Comparison of ENCODE assay signal across 9 cellular contexts in the genomic region with DNA sequence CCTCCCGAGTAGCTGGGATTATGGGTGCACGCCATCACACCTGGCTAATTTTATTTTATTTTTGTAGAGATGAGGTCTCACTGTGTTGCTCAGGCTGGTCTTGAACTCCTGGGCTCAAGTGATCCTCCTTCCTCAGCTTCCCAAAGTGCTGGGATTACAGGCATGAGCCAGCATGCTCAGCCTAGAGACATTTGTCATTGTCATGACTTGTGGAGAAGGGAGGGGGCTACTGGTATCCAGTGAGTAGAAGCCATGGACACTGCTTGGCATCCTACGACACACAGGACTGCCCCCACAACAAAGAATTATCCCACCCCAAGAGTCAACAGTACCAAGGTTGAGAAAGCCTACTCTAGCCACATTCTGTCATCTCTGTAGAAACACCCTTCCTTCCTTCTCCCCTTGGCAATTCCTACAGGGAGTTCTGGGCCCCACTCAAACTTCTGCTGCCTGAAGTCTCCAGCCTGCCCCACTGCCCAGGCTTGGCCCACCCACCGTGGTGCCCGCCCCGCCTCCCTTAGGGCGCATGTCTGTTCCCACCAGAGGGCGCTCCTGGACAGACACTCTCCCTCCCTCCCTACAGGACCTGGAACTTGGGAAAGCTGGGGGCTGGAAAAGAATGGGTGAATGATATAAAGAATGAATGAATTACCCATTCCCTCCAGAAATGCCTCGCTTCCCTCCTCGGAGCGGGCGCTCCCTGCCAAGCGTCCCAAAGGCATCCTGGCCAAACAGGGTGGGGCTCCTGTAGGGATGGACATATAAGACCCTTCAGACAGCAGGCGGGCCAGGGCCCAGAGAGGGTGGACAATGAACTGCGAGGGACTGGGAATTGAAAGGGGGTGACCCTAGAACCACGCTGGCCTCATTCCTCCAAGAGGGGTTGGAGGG. TPM values are rescaled to one million over a fixed set of nuclear protein-coding genes. Genes with fewer than 3 reads are reported as not detected.
A peak's percentile ranks its signal among the peaks of the same experiment; 100 is the strongest.
DNase-seq lines count a peak whose midpoint lies in the region; ATAC-seq and TF ChIP-seq lines count a peak whose summit lies in the region.
"Had no signal": no experiment of that assay in that cellular context is flagged by ENCODE, and none has a peak within 500 bp of the region (broad histone marks: within the 10 kb centered on the region; RNA-seq: fewer than 3 reads in every experiment).

No MANE protein-coding gene starts in this region.

- peak overlapping the region; percentile 98 to 100 (median 99) for H3K27ac Mint-ChIP-seq in nephron

- H3K36me3 ChIP-seq in IMR-90 (ENCODE audit: control insufficient read depth, insufficient read depth, low read length) (no peaks in the 10 kb centered on the region), stomach smooth muscle (ENCODE audit: control insufficient read depth in 2 of 2, insufficient read depth in 2 of 2, low read length in 2 of 2) (no peaks in the 10 kb centered on the region)

- peak overlapping the region; percentile 50; the same call in 1 of the 3 replicates for H2BK15ac ChIP-seq in IMR-90 (ENCODE audit: low read depth, low read length)

- H3K27me3 ChIP-seq in IMR-90 (ENCODE audit: control insufficient read depth, insufficient read depth, low read length), result no peaks in the 10 kb centered on the region
- no peaks in the 10 kb centered on the region for H3K27me3 ChIP-seq in stomach smooth muscle (ENCODE audit: control insufficient read depth in 1 of 2, insufficient read depth in 2 of 2, low read length in 2 of 2)

- H3K79me1 ChIP-seq in IMR-90 (ENCODE audit: low read depth in 1 of 2, low read length in 2 of 2), result peaks cover 0 to 20% of the 10 kb centered on the region in 2 experiments; a peak in 2 of 4 replicates

- TF ChIP-seq CTCF in IMR-90 (conservative IDR thresholded peaks at IDR 0.05; ENCODE audit: low read depth, low read length) (peak; percentile 92), nephron (IDR thresholded peaks at IDR 0.05; ENCODE audit: unreplicated experiment in 3 of 3) (peak; percentile 62 to 77 (median 67))

- H3K27ac ChIP-seq in IMR-90 (ENCODE audit: insufficient read depth, low read length), result no peak overlapping the region
- peak overlapping the region; percentile 24 for H3K27ac ChIP-seq in stomach smooth muscle (ENCODE audit: low read length)

- peak overlapping the region; percentile 30 for H3K4ac ChIP-seq in IMR-90 (ENCODE audit: low read depth, low read length)

- ATAC-seq in IMR-90 (ENCODE audit: low read depth) (peak; percentile 38), GM18861 (IDR thresholded peaks at IDR 0.05; ENCODE audit: unreplicated experiment) (no peak)

- no peaks in the 10 kb centered on the region for H3K27me3 Mint-ChIP-seq in nephron (ENCODE audit: low read depth)

- peaks cover 3% of the 10 kb centered on the region; the same call in 1 of the 2 replicates for H3K9me1 ChIP-seq in IMR-90 (ENCODE audit: insufficient read depth, low read length)

- in situ Hi-C loops in IMR-90 (cut with MboI; ENCODE audit: low sequenced_read_pairs), result no loop called here

- intact Hi-C loops in IMR-90 (cut with micrococcal nuclease), result loop anchor here (1.0 to 10.0 kb wide), 4 partner anchors 15 to 265 kb away; a partner anchor contains a TSS

- no peak overlapping the region for H2BK5ac ChIP-seq in IMR-90 (ENCODE audit: low read depth, low read length, poor library complexity, severe bottlenecking)

- no CpG with 5 or more reads among the region's 16 CpGs for WGBS in IMR-90 (ENCODE audit: extremely low coverage in 2 of 2, insufficient read length in 1 of 2), 2 experiments

- H3K4me3 ChIP-seq in IMR-90 (ENCODE audit: insufficient read depth, low read depth, low read length) (no peak overlapping the region), stomach smooth muscle (ENCODE audit: low read length in 2 of 2) (no peak overlapping the region)

- DNase-seq in COLO829 (ENCODE audit: low spot score) (peak; percentile 63), IMR-90 (peak; percentile 75), activated T-helper 1 cell treated with Interleukin-2 at 50 U/mL for 16 hours (ENCODE audit: low read depth) (peak; percentile 60), fibroblast of peridontal ligament (ENCODE audit: extremely low read depth) (peak; percentile 78)

- H3K9ac ChIP-seq in IMR-90 (ENCODE audit: low read depth, low read length) (no peak overlapping the region), stomach smooth muscle (ENCODE audit: low read length in 2 of 2) (no peak overlapping the region)

- no TSS peak for BruUV-seq in IMR-90 (replicated peaks; lab: Mats Ljungman, UMichigan)

- H3K4me3 Mint-ChIP-seq in nephron, result peak overlapping the region; percentile 89 to 97 (median 93)

- H4K5ac ChIP-seq in IMR-90 (ENCODE audit: low read depth, low read length), result no peak overlapping the region

- H2AK5ac ChIP-seq in IMR-90 (ENCODE audit: low read depth, low read length), result peak overlapping the region; percentile 70

- no peaks in the 10 kb centered on the region for H4K20me1 ChIP-seq in IMR-90 (ENCODE audit: insufficient read depth, low read length)

- H3K56ac ChIP-seq in IMR-90 (ENCODE audit: extremely low read depth, insufficient read depth, low read length), result no peak overlapping the region

- H2BK120ac ChIP-seq in IMR-90 (ENCODE audit: low read depth, low read length), result peak overlapping the region; percentile 10; the same call in 1 of the 2 replicates

- no peak overlapping the region for H3K18ac ChIP-seq in IMR-90 (ENCODE audit: low read depth, low read length)

- no peak overlapping the region for H3K14ac ChIP-seq in IMR-90 (replicated peaks; ENCODE audit: low read depth, low read length)

- TF ChIP-seq POLR2A in IMR-90 (IDR thresholded peaks at IDR 0.05; ENCODE audit: low read depth, low read length), result no peak

- no peaks in the 10 kb centered on the region for H3K9me3 Mint-ChIP-seq in nephron

- no peaks in the 10 kb centered on the region for H3K36me3 Mint-ChIP-seq in nephron (ENCODE audit: low read depth)

- peaks cover 47% of the 10 kb centered on the region for H3K4me1 Mint-ChIP-seq in nephron

- H2BK20ac ChIP-seq in IMR-90 (ENCODE audit: low read depth, low read length), result peak overlapping the region; percentile 34; the same call in 1 of the 2 replicates

- H3K9me3 ChIP-seq in IMR-90 (ENCODE audit: control insufficient read depth, insufficient read depth, low read length), result no peaks in the 10 kb centered on the region
- no peaks in the 10 kb centered on the region for H3K9me3 ChIP-seq in stomach smooth muscle (ENCODE audit: control insufficient read depth in 2 of 2, low read length in 2 of 2)

- no peak overlapping the region for H3K23ac ChIP-seq in IMR-90 (ENCODE audit: low read depth, low read length)

- POLR2A ChIA-PET in IMR-90 (lab: Charles Lee; ENCODE audit: unreplicated experiment), result no interaction called here

- peaks cover 15% of the 10 kb centered on the region for H3K4me1 ChIP-seq in IMR-90 (ENCODE audit: control insufficient read depth, insufficient read depth, low read length)
- peaks cover 26% of the 10 kb centered on the region for H3K4me1 ChIP-seq in stomach smooth muscle (ENCODE audit: control insufficient read depth, insufficient read depth, low read length)

- TF ChIP-seq RAD21 in IMR-90 (IDR thresholded peaks at IDR 0.05; ENCODE audit: low read length), result peak; percentile 86

- H4K8ac ChIP-seq in IMR-90 (ENCODE audit: low read depth in 2 of 2, low read length in 2 of 2), result peak overlapping the region in 1 of 2 experiments; percentile 59; a peak in 1 of 4 replicates

- 0 out of 2 replicates have a peak overlapping the region, but pooled peaks have one; percentile 4 for H4K91ac ChIP-seq in IMR-90 (ENCODE audit: insufficient read depth, low read depth, low read length)

- dilution Hi-C loops in IMR-90 (cut with HindIII; ENCODE audit: low sequenced_read_pairs, unreplicated experiment), result no loop called here

- CTCF ChIA-PET in IMR-90 (lab: Yijun Ruan, JAX), result interaction anchor here (0.5 to 1.5 kb wide), 5 partner anchors 13 to 264 kb away, joined by 3 to 14 read pairs (median 3); a partner anchor contains a TSS

- peak overlapping the region; percentile 77 for H2AFZ ChIP-seq in IMR-90 (replicated peaks; ENCODE audit: low read length, poor library complexity)

- H2AK9ac ChIP-seq in IMR-90 (replicated peaks; ENCODE audit: low read depth, low read length, poor library complexity), result peak overlapping the region; percentile 77

- H3K4me2 ChIP-seq in IMR-90 (ENCODE audit: low read depth, low read length), result no peak overlapping the region

TF ChIP-seq in PFSK-1, 5 proteins besides CTCF, POLR2A, EP300 and RAD21 (continues in another document):
- TF ChIP-seq TAF1 (IDR thresholded peaks at IDR 0.05; ENCODE audit: borderline replicate concordance, insufficient read depth, low read length) (no peak), POLR2AphosphoS5 (IDR thresholded peaks at IDR 0.05; ENCODE audit: low read depth, low read length) (no peak), FOXP2 (optimal IDR thresholded peaks at IDR 0.05; ENCODE audit: borderline replicate concordance, extremely low read depth, extremely low read length, insufficient read depth) (peak; percentile 13), SIN3A (IDR thresholded peaks at IDR 0.05; ENCODE audit: borderline replicate concordance, insufficient read depth, low read length) (no peak)

RNA-seq across cellular contexts. Expression of a gene that starts 5.5 kb away (rescaled TPM):
- 128 and 147 TPM in 2 replicates for total RNA-seq in IMR-90 (2012; rRNA removed)
- polyA plus RNA-seq in IMR-90 (2012; rRNA removed), result 632 and 675 TPM in 2 replicates
- 223 and 627 TPM in 2 replicates for polyA plus RNA-seq in IMR-90 (2012; cell fraction: cytosol; rRNA removed)
- 136 and 285 TPM in 2 replicates for polyA plus RNA-seq in IMR-90 (2012; cell fraction: nucleus; rRNA removed; ENCODE audit: low replicate concordance)
- 142 TPM for polyA plus RNA-seq in PFSK-1 (2012; ENCODE audit: insufficient read length, low read depth)

RNA-seq across cellular contexts. Expression of a gene that starts 43.8 kb away (rescaled TPM):
- 1.1 and 1.3 TPM in 2 replicates for total RNA-seq in IMR-90 (2012; rRNA removed)
- polyA plus RNA-seq in IMR-90 (2012; rRNA removed), result 7.6 and 8.6 TPM in 2 replicates
- polyA plus RNA-seq in IMR-90 (2012; cell fraction: cytosol; rRNA removed), result 4.5 and 6.5 TPM in 2 replicates
- 39.2 and 52.3 TPM in 2 replicates for polyA plus RNA-seq in IMR-90 (2012; cell fraction: nucleus; rRNA removed; ENCODE audit: low replicate concordance)
- polyA plus RNA-seq in PFSK-1 (2012; ENCODE audit: insufficient read length, low read depth), result 5.7 TPM

RNA-seq across cellular contexts. Expression of a gene that starts 44.3 kb away (rescaled TPM):
- total RNA-seq in IMR-90 (2012; rRNA removed), result not detected in 2 replicates
- polyA plus RNA-seq in IMR-90 (2012; rRNA removed), result not detected in 2 replicates
- polyA plus RNA-seq in IMR-90 (2012; cell fraction: cytosol; rRNA removed), result 0.08 TPM in 1 of 2 replicates, not detected in the other
- polyA plus RNA-seq in IMR-90 (2012; cell fraction: nucleus; rRNA removed; ENCODE audit: low replicate concordance), result not detected in 2 replicates
- polyA plus RNA-seq in PFSK-1 (2012; ENCODE audit: insufficient read length, low read depth), result not detected
- total RNA-seq: activated CD8-positive, alpha-beta memory T cell treated with anti-CD3 and anti-CD28 coated beads for 36 hours had no signal

RNA-seq across cellular contexts. Expression of a gene that starts 50.0 kb away (rescaled TPM):
- 0.56 and 1.6 TPM in 2 replicates for total RNA-seq in IMR-90 (2012; rRNA removed)
- 0.20 and 0.24 TPM in 2 replicates for polyA plus RNA-seq in IMR-90 (2012; rRNA removed)
- 0.08 and 0.13 TPM in 2 replicates for polyA plus RNA-seq in IMR-90 (2012; cell fraction: cytosol; rRNA removed)
- polyA plus RNA-seq in IMR-90 (2012; cell fraction: nucleus; rRNA removed; ENCODE audit: low replicate concordance), result 0.03 and 0.17 TPM in 2 replicates
- 0.60 TPM for polyA plus RNA-seq in PFSK-1 (2012; ENCODE audit: insufficient read length, low read depth)
